ENCODE assay signal across 19 cellular contexts in genomic region chr22:30017824-30018223, GRCh38.
A peak's percentile ranks its signal among the peaks of the same experiment; 100 is the strongest.
DNase-seq lines count a peak whose midpoint lies in the region; ATAC-seq, FAIRE-seq and TF ChIP-seq lines count a peak whose summit lies in the region.
"Had no signal": no experiment of that assay in that cellular context is flagged by ENCODE, and none has a peak within 500 bp of the region (broad histone marks: within the 10 kb centered on the region; RNA-seq: fewer than 3 reads in every experiment).

No MANE protein-coding gene starts in this region.

- 80% methylated on average over 2 of the region's 4 CpGs; no CpG with 5 or more reads in 1 of the 2 donors for WGBS in gastroesophageal sphincter (ENCODE audit: low coverage in 1 of 2), 2 donors

- H3K79me2 ChIP-seq in osteoblast (ENCODE audit: insufficient read depth, low read length): no peaks in the 10 kb centered on the region

- no peak for TF ChIP-seq EP300 in gastroesophageal sphincter (IDR thresholded peaks at IDR 0.05)

- ATAC-seq in gastroesophageal sphincter: no peak
- ATAC-seq: K562 had no signal

- no peak overlapping the region for H3K4me3 ChIP-seq in AG04450 (ENCODE audit: low read depth, low read length)
- no peak overlapping the region for H3K4me3 ChIP-seq in BLaER1
- H3K4me3 ChIP-seq in osteoblast (ENCODE audit: insufficient read depth, low read length): no peak overlapping the region
- no peak overlapping the region for H3K4me3 ChIP-seq in gastroesophageal sphincter
- H3K4me3 ChIP-seq: HAP-1, K562 had no signal

- H3K9me3 ChIP-seq in AG04450 (ENCODE audit: control insufficient read depth, insufficient read depth, low read length): no peaks in the 10 kb centered on the region
- no peaks in the 10 kb centered on the region for H3K9me3 ChIP-seq in BLaER1
- no peaks in the 10 kb centered on the region for H3K9me3 ChIP-seq in osteoblast (ENCODE audit: low read depth, low read length)
- no peaks in the 10 kb centered on the region for H3K9me3 ChIP-seq in gastroesophageal sphincter
- H3K9me3 ChIP-seq: HAP-1 had no signal

- POLR2A ChIA-PET in AG04450 (lab: Yijun Ruan, JAX): no interaction called here

- no peak for TF ChIP-seq POLR2A in gastroesophageal sphincter (IDR thresholded peaks at IDR 0.05)

- no peaks in the 10 kb centered on the region for H3K27me3 ChIP-seq in AG04450 (ENCODE audit: control insufficient read depth, insufficient read depth, low read length)
- H3K27me3 ChIP-seq in BLaER1: no peaks in the 10 kb centered on the region
- no peaks in the 10 kb centered on the region for H3K27me3 ChIP-seq in osteoblast (ENCODE audit: insufficient read depth, low read length)
- no peaks in the 10 kb centered on the region for H3K27me3 ChIP-seq in gastroesophageal sphincter

- H3K27ac ChIP-seq in AG04450 (ENCODE audit: low read depth, low read length) (peak overlapping the region; percentile 61), BLaER1 (peak overlapping the region; percentile 95), osteoblast (ENCODE audit: low read depth, low read length) (peak overlapping the region; percentile 48), gastroesophageal sphincter (no peak overlapping the region)

- H3K36me3 Mint-ChIP-seq in IgD-negative memory B cell (no peaks in the 10 kb centered on the region), endothelial cell (ENCODE audit: low read depth, unreplicated experiment) (peaks cover 51% of the 10 kb centered on the region)

- H3K9me3 Mint-ChIP-seq in IgD-negative memory B cell: no peaks in the 10 kb centered on the region
- no peaks in the 10 kb centered on the region for H3K9me3 Mint-ChIP-seq in endothelial cell (ENCODE audit: unreplicated experiment)
- H3K9me3 Mint-ChIP-seq: CD4-positive, alpha-beta memory T cell had no signal

- H3K4me2 ChIP-seq in BLaER1: no peak overlapping the region
- H3K4me2 ChIP-seq in osteoblast (ENCODE audit: insufficient read depth, low read length): no peak overlapping the region

- H3K4me3 Mint-ChIP-seq in IgD-negative memory B cell (no peak overlapping the region), endothelial cell (ENCODE audit: unreplicated experiment) (no peak overlapping the region)
- H3K4me3 Mint-ChIP-seq: CD14-positive monocyte; CD4-positive, alpha-beta memory T cell had no signal

- no peaks in the 10 kb centered on the region for H4K20me1 ChIP-seq in BLaER1
- H4K20me1 ChIP-seq in osteoblast (ENCODE audit: insufficient read depth, low read length): peaks cover 3% of the 10 kb centered on the region

- no peak for FAIRE-seq in frontal cortex (lab: Jason Lieb, UNC)
- FAIRE-seq: A204.1, GM12892, GM19239, K562 had no signal

- H3K27me3 Mint-ChIP-seq in IgD-negative memory B cell: no peaks in the 10 kb centered on the region
- peaks cover 7% of the 10 kb centered on the region for H3K27me3 Mint-ChIP-seq in endothelial cell (ENCODE audit: unreplicated experiment)
- H3K27me3 Mint-ChIP-seq: CD4-positive, alpha-beta memory T cell had no signal

- TF ChIP-seq CTCF in AG04450 (IDR thresholded peaks at IDR 0.05; ENCODE audit: low read depth, low read length) (no peak), osteoblast (IDR thresholded peaks at IDR 0.05; ENCODE audit: extremely low read depth, low read depth, low read length) (no peak), endothelial cell (IDR thresholded peaks at IDR 0.05; ENCODE audit: unreplicated experiment) (no peak), gastroesophageal sphincter (IDR thresholded peaks at IDR 0.05) (no peak)

- peaks cover 65% of the 10 kb centered on the region for H3K36me3 ChIP-seq in BLaER1
- peaks cover 45% of the 10 kb centered on the region for H3K36me3 ChIP-seq in osteoblast (ENCODE audit: insufficient read depth, low read length)
- H3K36me3 ChIP-seq in gastroesophageal sphincter: peaks cover 0 to 100% of the 10 kb centered on the region in 2 donors

- no peak overlapping the region for H3K9ac ChIP-seq in BLaER1

- H2AFZ ChIP-seq in osteoblast (ENCODE audit: low read length): no peak overlapping the region

- peak overlapping the region in 2 of 3 donors; percentile 26 to 47 for H3K27ac Mint-ChIP-seq in IgD-negative memory B cell
- no peak overlapping the region for H3K27ac Mint-ChIP-seq in endothelial cell (ENCODE audit: unreplicated experiment)
- H3K27ac Mint-ChIP-seq: CD4-positive, alpha-beta memory T cell had no signal

- CTCF ChIA-PET in AG04450 (lab: Charles Lee): interaction anchor here (1.4 to 5.1 kb wide), 2 partner anchors 13 to 71 kb away, joined by 4 to 29 read pairs; no protein-coding TSS in a partner anchor

- no peaks in the 10 kb centered on the region for H3K4me1 Mint-ChIP-seq in IgD-negative memory B cell
- no peaks in the 10 kb centered on the region for H3K4me1 Mint-ChIP-seq in endothelial cell (ENCODE audit: unreplicated experiment)
- H3K4me1 Mint-ChIP-seq: CD4-positive, alpha-beta memory T cell had no signal

- DNase-seq in AG04450 (ENCODE audit: low read depth, low spot score) (no peak), osteoblast (ENCODE audit: insufficient read length, low spot score, missing footprints) (no peak), endothelial cell (ENCODE audit: low spot score) (no peak), frontal cortex (ENCODE audit: low spot score in 2 of 2) (no peak)
- DNase-seq: ACHN; AML-193; CD4-positive, alpha-beta memory T cell; DMS153; DMS79; GDM1 had no signal

- peaks cover 48% of the 10 kb centered on the region for H3K4me1 ChIP-seq in BLaER1
- peaks cover 26% of the 10 kb centered on the region for H3K4me1 ChIP-seq in osteoblast (ENCODE audit: insufficient read depth, low read length)
- H3K4me1 ChIP-seq in gastroesophageal sphincter: no peaks in the 10 kb centered on the region
- H3K4me1 ChIP-seq: HAP-1 had no signal

Comparison
In these comparisons a context has a peak if more than half of its experiments do, and no peak if none do; other contexts are left out.
1. H3K27ac ChIP-seq: peak in AG04450 (single experiment), BLaER1 (single experiment) and osteoblast (single experiment); none in gastroesophageal sphincter (0 of 4).